ENCODE assay signal across 8 cellular contexts in genomic region chr5:89199306-89199705, GRCh38.
"Had no signal": no experiment of that assay in that cellular context is flagged by ENCODE, and none has a peak within 500 bp of the region (broad histone marks: within the 10 kb centered on the region; RNA-seq: fewer than 3 reads in every experiment).

No MANE protein-coding gene starts in this region.

- H3K4me3 ChIP-seq: GM23338 had no signal

- DNase-seq: H9, HCEC 1CT, HFFc6 had no signal

- FAIRE-seq: H1, H54, HepG2 had no signal

- H3K27ac ChIP-seq: HL-60 had no signal

- H2AFZ ChIP-seq: GM23338 had no signal

- H3K4me2 ChIP-seq: GM23338 had no signal

- ATAC-seq: GM23338, HepG2 had no signal
